ENCODE assay signal across 1 cellular context in the genomic region with DNA sequence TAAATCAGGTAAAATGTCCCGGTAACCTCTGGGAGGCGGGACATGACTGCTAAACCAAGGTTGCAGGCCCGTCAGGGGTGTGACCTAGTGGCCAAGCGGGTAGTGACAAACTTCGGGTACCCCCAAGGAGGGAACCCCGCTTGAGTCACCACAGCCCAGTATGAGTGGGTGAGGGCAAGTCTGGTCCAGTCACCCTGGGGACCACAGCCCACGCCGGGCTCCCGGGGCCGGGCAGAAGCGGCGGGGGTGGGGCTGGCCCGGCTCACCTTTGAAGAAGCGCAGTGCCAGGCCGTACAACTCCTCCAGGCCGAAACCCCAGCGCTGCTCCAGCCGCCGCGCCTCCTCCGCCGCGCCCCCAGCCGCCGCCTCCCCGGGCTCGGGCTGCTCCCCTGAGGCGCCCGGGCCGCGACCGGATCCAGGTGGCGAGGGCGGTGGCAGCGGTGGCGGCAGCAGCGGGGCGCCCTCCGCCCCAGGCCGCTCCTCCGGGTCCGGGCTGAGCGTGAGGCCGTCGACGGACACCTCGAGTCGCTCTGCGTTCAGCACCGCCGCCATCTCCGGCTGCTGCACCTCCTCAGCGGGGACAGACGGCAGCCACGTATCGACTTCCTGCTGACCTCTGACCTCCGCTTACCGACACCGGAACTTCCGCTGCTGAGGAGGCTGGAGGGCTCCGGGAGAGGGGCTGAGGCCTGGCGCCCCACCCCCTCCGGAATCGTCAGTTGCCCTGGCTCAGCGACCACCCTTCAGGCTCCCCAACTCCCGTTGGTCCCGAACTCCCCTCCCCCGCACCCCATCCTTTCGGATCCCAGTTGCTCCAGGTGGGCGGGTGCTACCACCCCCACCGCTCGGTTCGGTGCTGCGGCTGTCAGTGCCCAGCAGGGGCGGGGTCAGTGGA.
TF ChIP-seq lines count a peak whose summit lies in the region.

A gene (minus strand): TSS at position 618 of the 895 bp plus-strand sequence. CDS start 66 bp downstream, at position 552.

TF ChIP-seq in GM12878, 131 proteins besides CTCF, POLR2A, EP300 and RAD21 (continued from another document and continues in another):
- TF ChIP-seq, protein P1, sequence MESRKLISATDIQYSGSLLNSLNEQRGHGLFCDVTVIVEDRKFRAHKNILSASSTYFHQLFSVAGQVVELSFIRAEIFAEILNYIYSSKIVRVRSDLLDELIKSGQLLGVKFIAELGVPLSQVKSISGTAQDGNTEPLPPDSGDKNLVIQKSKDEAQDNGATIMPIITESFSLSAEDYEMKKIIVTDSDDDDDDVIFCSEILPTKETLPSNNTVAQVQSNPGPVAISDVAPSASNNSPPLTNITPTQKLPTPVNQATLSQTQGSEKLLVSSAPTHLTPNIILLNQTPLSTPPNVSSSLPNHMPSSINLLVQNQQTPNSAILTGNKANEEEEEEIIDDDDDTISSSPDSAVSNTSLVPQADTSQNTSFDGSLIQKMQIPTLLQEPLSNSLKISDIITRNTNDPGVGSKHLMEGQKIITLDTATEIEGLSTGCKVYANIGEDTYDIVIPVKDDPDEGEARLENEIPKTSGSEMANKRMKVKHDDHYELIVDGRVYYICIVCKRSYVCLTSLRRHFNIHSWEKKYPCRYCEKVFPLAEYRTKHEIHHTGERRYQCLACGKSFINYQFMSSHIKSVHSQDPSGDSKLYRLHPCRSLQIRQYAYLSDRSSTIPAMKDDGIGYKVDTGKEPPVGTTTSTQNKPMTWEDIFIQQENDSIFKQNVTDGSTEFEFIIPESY (IDR thresholded peaks at IDR 0.05) = no peak
- peak; percentile 77 for TF ChIP-seq MTA2 (IDR thresholded peaks at IDR 0.05; ENCODE audit: low read depth)
- TF ChIP-seq NR2F1 (conservative IDR thresholded peaks at IDR 0.05) = peak; percentile 99
- peak; percentile 90 for TF ChIP-seq IKZF1 (conservative IDR thresholded peaks at IDR 0.05)
- TF ChIP-seq BHLHE40 (IDR thresholded peaks at IDR 0.05; ENCODE audit: borderline replicate concordance in 1 of 2, low read depth in 2 of 2, low read length in 1 of 2) = peak in 1 of 2 experiments; percentile 45; a peak in 2 of 4 replicates
- peak; percentile 33 for TF ChIP-seq SIX5 (IDR thresholded peaks at IDR 0.05; ENCODE audit: low read depth, low read length, severe bottlenecking)
- TF ChIP-seq ZNF217 (IDR thresholded peaks at IDR 0.05) = peak; percentile 15; the same call in 1 of the 2 replicates
- TF ChIP-seq, protein P2, sequence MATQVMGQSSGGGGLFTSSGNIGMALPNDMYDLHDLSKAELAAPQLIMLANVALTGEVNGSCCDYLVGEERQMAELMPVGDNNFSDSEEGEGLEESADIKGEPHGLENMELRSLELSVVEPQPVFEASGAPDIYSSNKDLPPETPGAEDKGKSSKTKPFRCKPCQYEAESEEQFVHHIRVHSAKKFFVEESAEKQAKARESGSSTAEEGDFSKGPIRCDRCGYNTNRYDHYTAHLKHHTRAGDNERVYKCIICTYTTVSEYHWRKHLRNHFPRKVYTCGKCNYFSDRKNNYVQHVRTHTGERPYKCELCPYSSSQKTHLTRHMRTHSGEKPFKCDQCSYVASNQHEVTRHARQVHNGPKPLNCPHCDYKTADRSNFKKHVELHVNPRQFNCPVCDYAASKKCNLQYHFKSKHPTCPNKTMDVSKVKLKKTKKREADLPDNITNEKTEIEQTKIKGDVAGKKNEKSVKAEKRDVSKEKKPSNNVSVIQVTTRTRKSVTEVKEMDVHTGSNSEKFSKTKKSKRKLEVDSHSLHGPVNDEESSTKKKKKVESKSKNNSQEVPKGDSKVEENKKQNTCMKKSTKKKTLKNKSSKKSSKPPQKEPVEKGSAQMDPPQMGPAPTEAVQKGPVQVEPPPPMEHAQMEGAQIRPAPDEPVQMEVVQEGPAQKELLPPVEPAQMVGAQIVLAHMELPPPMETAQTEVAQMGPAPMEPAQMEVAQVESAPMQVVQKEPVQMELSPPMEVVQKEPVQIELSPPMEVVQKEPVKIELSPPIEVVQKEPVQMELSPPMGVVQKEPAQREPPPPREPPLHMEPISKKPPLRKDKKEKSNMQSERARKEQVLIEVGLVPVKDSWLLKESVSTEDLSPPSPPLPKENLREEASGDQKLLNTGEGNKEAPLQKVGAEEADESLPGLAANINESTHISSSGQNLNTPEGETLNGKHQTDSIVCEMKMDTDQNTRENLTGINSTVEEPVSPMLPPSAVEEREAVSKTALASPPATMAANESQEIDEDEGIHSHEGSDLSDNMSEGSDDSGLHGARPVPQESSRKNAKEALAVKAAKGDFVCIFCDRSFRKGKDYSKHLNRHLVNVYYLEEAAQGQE (IDR thresholded peaks at IDR 0.05; ENCODE audit: low read depth, low read length) = no peak
- TF ChIP-seq HDAC6 (IDR thresholded peaks at IDR 0.05; ENCODE audit: unreplicated experiment) = peak; percentile 51
- peak; percentile 24; the same call in 1 of the 2 replicates for TF ChIP-seq SPI1 (IDR thresholded peaks at IDR 0.05; ENCODE audit: borderline replicate concordance, insufficient read depth, low read depth, low read length)
- TF ChIP-seq, protein P3, sequence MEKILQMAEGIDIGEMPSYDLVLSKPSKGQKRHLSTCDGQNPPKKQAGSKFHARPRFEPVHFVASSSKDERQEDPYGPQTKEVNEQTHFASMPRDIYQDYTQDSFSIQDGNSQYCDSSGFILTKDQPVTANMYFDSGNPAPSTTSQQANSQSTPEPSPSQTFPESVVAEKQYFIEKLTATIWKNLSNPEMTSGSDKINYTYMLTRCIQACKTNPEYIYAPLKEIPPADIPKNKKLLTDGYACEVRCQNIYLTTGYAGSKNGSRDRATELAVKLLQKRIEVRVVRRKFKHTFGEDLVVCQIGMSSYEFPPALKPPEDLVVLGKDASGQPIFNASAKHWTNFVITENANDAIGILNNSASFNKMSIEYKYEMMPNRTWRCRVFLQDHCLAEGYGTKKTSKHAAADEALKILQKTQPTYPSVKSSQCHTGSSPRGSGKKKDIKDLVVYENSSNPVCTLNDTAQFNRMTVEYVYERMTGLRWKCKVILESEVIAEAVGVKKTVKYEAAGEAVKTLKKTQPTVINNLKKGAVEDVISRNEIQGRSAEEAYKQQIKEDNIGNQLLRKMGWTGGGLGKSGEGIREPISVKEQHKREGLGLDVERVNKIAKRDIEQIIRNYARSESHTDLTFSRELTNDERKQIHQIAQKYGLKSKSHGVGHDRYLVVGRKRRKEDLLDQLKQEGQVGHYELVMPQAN (conservative IDR thresholded peaks at IDR 0.05) = peak; percentile 92
- TF ChIP-seq MYC (IDR thresholded peaks at IDR 0.05; ENCODE audit: insufficient read depth, insufficient read length, insufficient replicate concordance, low read length, severe bottlenecking) = no peak
- peak; percentile 78; the same call in 1 of the 2 replicates for TF ChIP-seq PML (IDR thresholded peaks at IDR 0.05; ENCODE audit: low read length)
- TF ChIP-seq FOXK2 (IDR thresholded peaks at IDR 0.05) = no peak
- TF ChIP-seq POLR2AphosphoS5 (IDR thresholded peaks at IDR 0.05; ENCODE audit: low read length) = peak; percentile 96
- TF ChIP-seq, protein P4, sequence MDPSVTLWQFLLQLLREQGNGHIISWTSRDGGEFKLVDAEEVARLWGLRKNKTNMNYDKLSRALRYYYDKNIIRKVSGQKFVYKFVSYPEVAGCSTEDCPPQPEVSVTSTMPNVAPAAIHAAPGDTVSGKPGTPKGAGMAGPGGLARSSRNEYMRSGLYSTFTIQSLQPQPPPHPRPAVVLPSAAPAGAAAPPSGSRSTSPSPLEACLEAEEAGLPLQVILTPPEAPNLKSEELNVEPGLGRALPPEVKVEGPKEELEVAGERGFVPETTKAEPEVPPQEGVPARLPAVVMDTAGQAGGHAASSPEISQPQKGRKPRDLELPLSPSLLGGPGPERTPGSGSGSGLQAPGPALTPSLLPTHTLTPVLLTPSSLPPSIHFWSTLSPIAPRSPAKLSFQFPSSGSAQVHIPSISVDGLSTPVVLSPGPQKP (IDR thresholded peaks at IDR 0.05; ENCODE audit: low read depth, low read length) = peak; percentile 27; the same call in 1 of the 2 replicates
- 0 out of 2 replicates have a peak, but pooled peaks have one; percentile 30 for TF ChIP-seq NFXL1 (IDR thresholded peaks at IDR 0.05; ENCODE audit: borderline replicate concordance)
- peak; percentile 80; the same call in 1 of the 2 replicates for TF ChIP-seq BACH1 (IDR thresholded peaks at IDR 0.05; ENCODE audit: borderline replicate concordance)
- peak; percentile 70; the same call in 1 of the 2 replicates for TF ChIP-seq ZNF207 (IDR thresholded peaks at IDR 0.05; ENCODE audit: borderline replicate concordance)
- 0 out of 2 replicates have a peak, but pooled peaks have one; percentile 18 for TF ChIP-seq EED (IDR thresholded peaks at IDR 0.05; ENCODE audit: low read depth)
- peak; percentile 73; the same call in 1 of the 2 replicates for TF ChIP-seq CHD2 (IDR thresholded peaks at IDR 0.05; ENCODE audit: borderline replicate concordance, low read depth, low read length)
- no peak for TF ChIP-seq BCL11A (IDR thresholded peaks at IDR 0.05; ENCODE audit: low read depth, low read length)
- TF ChIP-seq, protein P5, sequence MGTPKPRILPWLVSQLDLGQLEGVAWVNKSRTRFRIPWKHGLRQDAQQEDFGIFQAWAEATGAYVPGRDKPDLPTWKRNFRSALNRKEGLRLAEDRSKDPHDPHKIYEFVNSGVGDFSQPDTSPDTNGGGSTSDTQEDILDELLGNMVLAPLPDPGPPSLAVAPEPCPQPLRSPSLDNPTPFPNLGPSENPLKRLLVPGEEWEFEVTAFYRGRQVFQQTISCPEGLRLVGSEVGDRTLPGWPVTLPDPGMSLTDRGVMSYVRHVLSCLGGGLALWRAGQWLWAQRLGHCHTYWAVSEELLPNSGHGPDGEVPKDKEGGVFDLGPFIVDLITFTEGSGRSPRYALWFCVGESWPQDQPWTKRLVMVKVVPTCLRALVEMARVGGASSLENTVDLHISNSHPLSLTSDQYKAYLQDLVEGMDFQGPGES (IDR thresholded peaks at IDR 0.05) = no peak
- TF ChIP-seq YY1 (IDR thresholded peaks at IDR 0.05; ENCODE audit: low read depth, low read length) = peak; percentile 93
- no peak for TF ChIP-seq MXI1 (IDR thresholded peaks at IDR 0.05; ENCODE audit: low read depth, low read length)
- TF ChIP-seq PAX5 (IDR thresholded peaks at IDR 0.05; ENCODE audit: borderline replicate concordance, low read depth, low read length) = peak; percentile 44; the same call in 1 of the 2 replicates
- TF ChIP-seq, protein P6, sequence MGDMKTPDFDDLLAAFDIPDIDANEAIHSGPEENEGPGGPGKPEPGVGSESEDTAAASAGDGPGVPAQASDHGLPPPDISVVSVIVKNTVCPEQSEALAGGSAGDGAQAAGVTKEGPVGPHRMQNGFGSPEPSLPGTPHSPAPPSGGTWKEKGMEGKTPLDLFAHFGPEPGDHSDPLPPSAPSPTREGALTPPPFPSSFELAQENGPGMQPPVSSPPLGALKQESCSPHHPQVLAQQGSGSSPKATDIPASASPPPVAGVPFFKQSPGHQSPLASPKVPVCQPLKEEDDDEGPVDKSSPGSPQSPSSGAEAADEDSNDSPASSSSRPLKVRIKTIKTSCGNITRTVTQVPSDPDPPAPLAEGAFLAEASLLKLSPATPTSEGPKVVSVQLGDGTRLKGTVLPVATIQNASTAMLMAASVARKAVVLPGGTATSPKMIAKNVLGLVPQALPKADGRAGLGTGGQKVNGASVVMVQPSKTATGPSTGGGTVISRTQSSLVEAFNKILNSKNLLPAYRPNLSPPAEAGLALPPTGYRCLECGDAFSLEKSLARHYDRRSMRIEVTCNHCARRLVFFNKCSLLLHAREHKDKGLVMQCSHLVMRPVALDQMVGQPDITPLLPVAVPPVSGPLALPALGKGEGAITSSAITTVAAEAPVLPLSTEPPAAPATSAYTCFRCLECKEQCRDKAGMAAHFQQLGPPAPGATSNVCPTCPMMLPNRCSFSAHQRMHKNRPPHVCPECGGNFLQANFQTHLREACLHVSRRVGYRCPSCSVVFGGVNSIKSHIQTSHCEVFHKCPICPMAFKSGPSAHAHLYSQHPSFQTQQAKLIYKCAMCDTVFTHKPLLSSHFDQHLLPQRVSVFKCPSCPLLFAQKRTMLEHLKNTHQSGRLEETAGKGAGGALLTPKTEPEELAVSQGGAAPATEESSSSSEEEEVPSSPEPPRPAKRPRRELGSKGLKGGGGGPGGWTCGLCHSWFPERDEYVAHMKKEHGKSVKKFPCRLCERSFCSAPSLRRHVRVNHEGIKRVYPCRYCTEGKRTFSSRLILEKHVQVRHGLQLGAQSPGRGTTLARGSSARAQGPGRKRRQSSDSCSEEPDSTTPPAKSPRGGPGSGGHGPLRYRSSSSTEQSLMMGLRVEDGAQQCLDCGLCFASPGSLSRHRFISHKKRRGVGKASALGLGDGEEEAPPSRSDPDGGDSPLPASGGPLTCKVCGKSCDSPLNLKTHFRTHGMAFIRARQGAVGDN (IDR thresholded peaks at IDR 0.05) = peak; percentile 95
- TF ChIP-seq, protein P7, sequence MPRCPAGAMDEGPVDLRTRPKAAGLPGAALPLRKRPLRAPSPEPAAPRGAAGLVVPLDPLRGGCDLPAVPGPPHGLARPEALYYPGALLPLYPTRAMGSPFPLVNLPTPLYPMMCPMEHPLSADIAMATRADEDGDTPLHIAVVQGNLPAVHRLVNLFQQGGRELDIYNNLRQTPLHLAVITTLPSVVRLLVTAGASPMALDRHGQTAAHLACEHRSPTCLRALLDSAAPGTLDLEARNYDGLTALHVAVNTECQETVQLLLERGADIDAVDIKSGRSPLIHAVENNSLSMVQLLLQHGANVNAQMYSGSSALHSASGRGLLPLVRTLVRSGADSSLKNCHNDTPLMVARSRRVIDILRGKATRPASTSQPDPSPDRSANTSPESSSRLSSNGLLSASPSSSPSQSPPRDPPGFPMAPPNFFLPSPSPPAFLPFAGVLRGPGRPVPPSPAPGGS (IDR thresholded peaks at IDR 0.05; ENCODE audit: borderline replicate concordance, insufficient read depth, low read depth, low read length, poor library complexity, severe bottlenecking) = peak; percentile 58
- peak; percentile 91 for TF ChIP-seq GABPA (IDR thresholded peaks at IDR 0.05; ENCODE audit: low read depth)
- TF ChIP-seq BRCA1 (IDR thresholded peaks at IDR 0.05; ENCODE audit: low read depth, low read length) = no peak
- TF ChIP-seq PAX8 (IDR thresholded peaks at IDR 0.05) = no peak
- TF ChIP-seq DPF2 (IDR thresholded peaks at IDR 0.05) = peak; percentile 95
- TF ChIP-seq, protein P8, sequence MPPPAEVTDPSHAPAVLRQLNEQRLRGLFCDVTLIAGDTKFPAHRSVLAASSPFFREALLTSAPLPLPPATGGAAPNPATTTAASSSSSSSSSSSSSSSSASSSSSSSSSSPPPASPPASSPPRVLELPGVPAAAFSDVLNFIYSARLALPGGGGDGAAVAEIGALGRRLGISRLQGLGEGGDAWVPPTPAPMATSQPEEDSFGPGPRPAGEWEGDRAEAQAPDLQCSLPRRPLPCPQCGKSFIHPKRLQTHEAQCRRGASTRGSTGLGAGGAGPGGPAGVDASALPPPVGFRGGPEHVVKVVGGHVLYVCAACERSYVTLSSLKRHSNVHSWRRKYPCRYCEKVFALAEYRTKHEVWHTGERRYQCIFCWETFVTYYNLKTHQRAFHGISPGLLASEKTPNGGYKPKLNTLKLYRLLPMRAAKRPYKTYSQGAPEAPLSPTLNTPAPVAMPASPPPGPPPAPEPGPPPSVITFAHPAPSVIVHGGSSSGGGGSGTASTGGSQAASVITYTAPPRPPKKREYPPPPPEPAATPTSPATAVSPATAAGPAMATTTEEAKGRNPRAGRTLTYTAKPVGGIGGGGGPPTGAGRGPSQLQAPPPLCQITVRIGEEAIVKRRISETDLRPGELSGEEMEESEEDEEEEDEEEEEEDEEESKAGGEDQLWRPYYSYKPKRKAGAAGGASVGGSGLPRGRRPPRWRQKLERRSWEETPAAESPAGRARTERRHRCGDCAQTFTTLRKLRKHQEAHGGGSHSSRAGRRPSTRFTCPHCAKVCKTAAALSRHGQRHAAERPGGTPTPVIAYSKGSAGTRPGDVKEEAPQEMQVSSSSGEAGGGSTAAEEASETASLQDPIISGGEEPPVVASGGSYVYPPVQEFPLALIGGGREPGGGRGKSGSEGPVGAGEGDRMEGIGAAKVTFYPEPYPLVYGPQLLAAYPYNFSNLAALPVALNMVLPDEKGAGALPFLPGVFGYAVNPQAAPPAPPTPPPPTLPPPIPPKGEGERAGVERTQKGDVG (CRISPR knock-in tag; IDR thresholded peaks at IDR 0.05) = no peak
- TF ChIP-seq CHD1 (IDR thresholded peaks at IDR 0.05; ENCODE audit: low read depth, low read length) = peak; percentile 58; the same call in 1 of the 2 replicates
- TF ChIP-seq TCF7 (IDR thresholded peaks at IDR 0.05; ENCODE audit: borderline replicate concordance) = no peak
